In the genomic region with DNA sequence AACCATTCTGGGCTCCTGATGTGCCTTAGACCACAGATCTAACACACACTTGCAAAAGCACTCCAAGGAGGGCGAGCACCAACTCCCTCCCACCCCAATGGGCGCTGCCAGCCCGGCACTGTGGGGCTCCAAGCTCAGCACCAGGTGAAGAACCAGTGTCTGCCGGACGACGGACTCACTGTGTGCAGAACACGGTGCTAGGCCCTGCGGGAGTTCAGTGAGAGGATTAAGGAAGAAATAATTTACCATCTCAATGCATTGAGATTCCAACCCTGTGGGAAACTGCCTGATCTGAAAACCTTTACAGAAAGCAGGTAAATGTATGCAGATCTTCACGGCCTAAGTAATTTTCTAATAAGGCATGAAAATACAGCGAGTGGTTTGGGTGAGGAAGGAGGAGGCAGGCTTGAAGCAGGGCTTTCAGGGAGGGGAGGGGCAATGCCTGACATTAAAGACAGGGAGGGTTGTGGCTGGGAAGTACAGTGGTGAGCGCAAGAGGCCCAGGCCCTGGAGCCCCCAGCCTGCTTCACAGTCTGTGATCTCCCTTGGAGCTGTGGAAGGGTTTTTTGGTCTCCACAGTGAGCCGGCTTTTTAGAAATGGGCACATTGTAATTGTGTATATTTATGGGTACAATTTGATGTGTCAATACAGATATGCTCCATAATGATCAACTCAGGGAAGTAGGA, we compare ENCODE assay signal across 26 cellular contexts. TPM values are rescaled to one million over a fixed set of nuclear protein-coding genes. Genes with fewer than 3 reads are reported as not detected.
A peak's percentile ranks its signal among the peaks of the same experiment; 100 is the strongest.
DNase-seq lines count a peak whose midpoint lies in the region; ATAC-seq, FAIRE-seq and TF ChIP-seq lines count a peak whose summit lies in the region.
"Had no signal": no experiment of that assay in that cellular context is flagged by ENCODE, and none has a peak within 500 bp of the region (broad histone marks: within the 10 kb centered on the region; RNA-seq: fewer than 3 reads in every experiment).

No MANE protein-coding gene starts in this region.

- H3K4me1 ChIP-seq in heart right ventricle (peaks cover 0 to 18% (median 6%) of the 10 kb centered on the region in 9 donors), H1 (replicated peaks in 1 of 4; ENCODE audit: control insufficient read depth in 3 of 4, insufficient read depth in 4 of 4, low read length in 3 of 4) (peaks cover 9 to 25% (median 19%) of the 10 kb centered on the region in 4 experiments)

- no peaks in the 10 kb centered on the region for H3K79me2 ChIP-seq in H1 (ENCODE audit: control insufficient read depth in 1 of 2, insufficient read depth in 2 of 2, low read length in 2 of 2)

- H4K8ac ChIP-seq in H1 (ENCODE audit: extremely low read depth, insufficient read depth, low read length): no peak overlapping the region

- H2BK15ac ChIP-seq in H1 (ENCODE audit: low read length): no peak overlapping the region

- H2BK5ac ChIP-seq in H1 (ENCODE audit: low read depth, low read length): no peak overlapping the region

- no peak overlapping the region for H4K5ac ChIP-seq in H1 (ENCODE audit: insufficient read length, low read depth, low read length)

- H3K23ac ChIP-seq in H1 (ENCODE audit: insufficient read length): no peak overlapping the region

- no peak for TF ChIP-seq RAD21 in H1 (IDR thresholded peaks at IDR 0.05 in 1 of 2, conservative IDR thresholded peaks at IDR 0.05 in 1 of 2; ENCODE audit: low read depth in 2 of 2, low read length in 2 of 2)

- H4K91ac ChIP-seq in H1 (replicated peaks; ENCODE audit: insufficient read length, low read length): no peak overlapping the region

- no peak overlapping the region for H3K9ac ChIP-seq in H1 (replicated peaks in 1 of 4; ENCODE audit: extremely low read depth in 1 of 4, low read depth in 3 of 4, low read length in 3 of 4)

- no peaks in the 10 kb centered on the region for H3K23me2 ChIP-seq in H1 (ENCODE audit: low read depth, low read length)

- 0 out of 2 replicates have a peak overlapping the region, but pooled peaks have one; percentile 61 for H2BK12ac ChIP-seq in H1 (ENCODE audit: low read depth, low read length)

- no peak overlapping the region for H3K56ac ChIP-seq in H1 (replicated peaks; ENCODE audit: insufficient read length, low read depth, low read length)

- H2BK120ac ChIP-seq in H1 (replicated peaks; ENCODE audit: low read depth, low read length): no peak overlapping the region

- POLR2A ChIA-PET in H1 (lab: Charles Lee; ENCODE audit: partially characterized antibody): no interaction called here

- H3K79me1 ChIP-seq in H1 (ENCODE audit: low read depth, low read length): no peaks in the 10 kb centered on the region

- H3K27ac ChIP-seq in heart right ventricle (no peak overlapping the region), H1 (ENCODE audit: low read depth, low read length) (no peak overlapping the region)
- H3K27ac ChIP-seq: C4-2B had no signal

- CTCF ChIA-PET in H1 (lab: Charles Lee; ENCODE audit: partially characterized antibody): interaction anchor here (0.8 to 2.5 kb wide), 3 partner anchors 17 to 75 kb away, joined by 3 to 9 read pairs (median 3); no protein-coding TSS in a partner anchor

- no peak overlapping the region for H2AK5ac ChIP-seq in H1 (ENCODE audit: low read depth, low read length)

- peak overlapping the region; percentile 16 to 19; a peak in 1 of 4 replicates for H3K4me2 ChIP-seq in H1 (ENCODE audit: insufficient read depth in 1 of 2, low read depth in 2 of 2, low read length in 2 of 2)

- TF ChIP-seq EP300 in H1 (IDR thresholded peaks at IDR 0.05; ENCODE audit: borderline replicate concordance in 1 of 2, low read depth in 2 of 2, low read length in 2 of 2): no peak

- peak overlapping the region; percentile 41; the same call in 1 of the 2 replicates for H2BK20ac ChIP-seq in H1 (ENCODE audit: low read length)

- no peak for ATAC-seq in heart right ventricle
- no peak for ATAC-seq in GM21576 (IDR thresholded peaks at IDR 0.05; ENCODE audit: unreplicated experiment)
- ATAC-seq: Panc1, SK-N-SH treated with all-trans-retinoic acid at 6 μM for 48 hours had no signal

- H3K14ac ChIP-seq in H1 (ENCODE audit: insufficient read length): no peak overlapping the region

- H3K4ac ChIP-seq in H1 (replicated peaks; ENCODE audit: insufficient read length, low read depth, low read length): no peak overlapping the region

- intact Hi-C loops in cardiac septum (cut with DNase I): no loop called here
- intact Hi-C loops in heart right ventricle (cut with DNase I): no loop called here
- intact Hi-C loops in posterior vena cava (cut with DNase I): no loop called here

- H4K20me1 ChIP-seq in H1 (replicated peaks in 1 of 2; ENCODE audit: control insufficient read depth in 1 of 2, insufficient read depth in 2 of 2, low read length in 2 of 2): no peaks in the 10 kb centered on the region

- WGBS in heart right ventricle, 2 donors: 93 to 94% methylated on average over 12 of the region's 12 CpGs
- 36% methylated on average over 12 of the region's 12 CpGs; no CpG with 5 or more reads in 1 of the 2 experiments for WGBS in H1 (ENCODE audit: extremely low coverage in 1 of 2, insufficient coverage in 1 of 2, insufficient read length in 1 of 2, insufficient replicate concordance in 2 of 2, low coverage in 1 of 2, low lambda C conversion rate in 2 of 2, missing lambda C conversion rate in 1 of 2), 2 experiments

- H2AFZ ChIP-seq in H1 (ENCODE audit: low read length): no peak overlapping the region

- no peak for TF ChIP-seq CTCF in heart right ventricle (IDR thresholded peaks at IDR 0.05)
- no peak for TF ChIP-seq CTCF in H1 (IDR thresholded peaks at IDR 0.05; ENCODE audit: control extremely low read depth in 1 of 3, insufficient read depth in 1 of 3, low read depth in 1 of 3, low read length in 3 of 3)

- H3K36me3 ChIP-seq in heart right ventricle: no peaks in the 10 kb centered on the region
- H3K36me3 ChIP-seq in H1 (ENCODE audit: control insufficient read depth in 2 of 4, insufficient read depth in 4 of 4, low read length in 3 of 4): no peaks in the 10 kb centered on the region

- peak; percentile 91 for FAIRE-seq in H1 (lab: Jason Lieb, UNC)
- FAIRE-seq: H54 had no signal

- no peak for TF ChIP-seq POLR2A in H1 (IDR thresholded peaks at IDR 0.05; ENCODE audit: control extremely low read depth in 1 of 2, low read depth in 2 of 2, low read length in 2 of 2)

- peaks cover 0 to 4% (median 0%) of the 10 kb centered on the region in 11 donors for H3K9me3 ChIP-seq in heart right ventricle
- H3K9me3 ChIP-seq in H1 (ENCODE audit: insufficient read depth in 2 of 2, low read depth in 1 of 2, low read length in 1 of 2): no peaks in the 10 kb centered on the region

- H3K27me3 ChIP-seq in heart right ventricle: no peaks in the 10 kb centered on the region
- H3K27me3 ChIP-seq in H1 (replicated peaks in 1 of 4; ENCODE audit: control insufficient read depth in 3 of 4, extremely low read depth in 1 of 4, insufficient read depth in 3 of 4, low read length in 3 of 4): peaks cover 0 to 6% (median 4%) of the 10 kb centered on the region in 4 experiments; a peak in 3 of 7 replicates

- DNase-seq in cardiac septum (ENCODE audit: low spot score): peak; percentile 15
- no peak for DNase-seq in heart right ventricle
- no peak for DNase-seq in H1 (ENCODE audit: low read depth in 1 of 2, low spot score in 2 of 2)
- peak; percentile 31 for DNase-seq in posterior vena cava (ENCODE audit: low spot score)
- no peak for DNase-seq in DMS 273 treated with DMSO at 0.1 percent for 48 hours (lab: John Stamatoyannopoulos, UW)
- no peak for DNase-seq in cerebellar nuclear complex (lab: John Stamatoyannopoulos, UW)
- no peak for DNase-seq in NCI-H2081 (lab: John Stamatoyannopoulos, UW)
- DNase-seq: AML-193, DMS53, GF-D8, HFFc6, KBM-7, MM.1S, NCI-H1092, NCI-H1436, NCI-H187 treated with DMSO at 0.1 percent for 48 hours, NCI-H510A treated with DMSO at 0.1 percent for 48 hours, NCI-H748 treated with DMSO at 0.1 percent for 48 hours had no signal

- no peak overlapping the region for H3K4me3 ChIP-seq in heart right ventricle
- no peak overlapping the region for H3K4me3 ChIP-seq in H1 (ENCODE audit: extremely low read depth in 1 of 4, insufficient read depth in 2 of 4, low read depth in 3 of 4, low read length in 4 of 4)

- 0 out of 2 replicates have a peak overlapping the region, but pooled peaks have one; percentile 36 for H3K18ac ChIP-seq in H1 (ENCODE audit: extremely low read depth, low read length)

TF ChIP-seq in H1, 55 proteins besides CTCF, POLR2A, EP300 and RAD21 (continues in another document):
- TF ChIP-seq JUND (IDR thresholded peaks at IDR 0.05; ENCODE audit: low read length) (no peak), TCF12 (IDR thresholded peaks at IDR 0.05; ENCODE audit: low read depth, low read length) (0 out of 2 replicates have a peak, but pooled peaks have one; percentile 14)

RNA-seq across cellular contexts. Expression of gene CHRNB4, which starts 35.6 kb away (rescaled TPM):
- total RNA-seq in cardiac septum (not detected), heart right ventricle (under 1 TPM in 2 of 10 donors, not detected in 8; 0.11 to 0.13 TPM), posterior vena cava (not detected)
- polyA plus RNA-seq in heart right ventricle (under 1 TPM in 1 of 2 donors, not detected in 1; 0.01 TPM), H1 (2011; rRNA removed) (4.1 and 4.5 TPM in 2 replicates)
- 2.4 and 2.6 TPM in 2 replicates for total RNA-seq in H1 (2021; fragmentation: NEBNext Ultra II Directional; extraction: Animal tissue kit (Norgen Biotek cat#: 25700))
- 2.2 TPM for polyA plus RNA-seq in H1 (2011; cell fraction: cytosol; rRNA removed)
- 2.7 TPM for polyA plus RNA-seq in H1 (2011; cell fraction: nucleus; rRNA removed)
- polyA plus RNA-seq in H1 (2012, experiment 1 of 2): 2.0 to 3.4 TPM (median 3.1 TPM) in 4 replicates
- 3.1 TPM for polyA plus RNA-seq in H1 (2012, experiment 2 of 2)
- polyA plus RNA-seq in H1 (2013, experiment 1 of 2): 3.2 TPM
- 3.4 TPM for polyA plus RNA-seq in H1 (2013, experiment 2 of 2)
- 5.1 and 6.1 TPM in 2 replicates for polyA minus RNA-seq in H1 (2011; rRNA and poly(A)+ RNA removed)
- polyA minus RNA-seq in H1 (2011; cell fraction: cytosol; rRNA and poly(A)+ RNA removed): 2.1 TPM
- polyA minus RNA-seq in H1 (2011; cell fraction: nucleus; rRNA and poly(A)+ RNA removed): 1.5 TPM
- total RNA-seq: A172, HFFc6, HT1080 had no signal
- polyA plus RNA-seq: AG04450 had no signal

RNA-seq across cellular contexts. Expression of gene CHRNA3, which starts 55.8 kb away (rescaled TPM):
- total RNA-seq in cardiac septum (0.65 TPM), heart right ventricle (1 to 10 TPM in 3 of 10 donors, under 1 TPM in 4, not detected in 3; 0.08 to 9.2 (median 0.64) TPM), posterior vena cava (not detected)
- polyA plus RNA-seq in heart right ventricle (under 1 TPM in 1 of 2 donors, not detected in 1; 0.04 TPM), H1 (2011; rRNA removed) (4.4 and 4.7 TPM in 2 replicates)
- total RNA-seq in H1 (2021; fragmentation: NEBNext Ultra II Directional; extraction: Animal tissue kit (Norgen Biotek cat#: 25700)): 2.1 TPM in 2 replicates
- polyA plus RNA-seq in H1 (2011; cell fraction: cytosol; rRNA removed): 2.9 TPM
- 7.5 TPM for polyA plus RNA-seq in H1 (2011; cell fraction: nucleus; rRNA removed)
- 3.1 to 4.5 TPM (median 4.0 TPM) in 4 replicates for polyA plus RNA-seq in H1 (2012, experiment 1 of 2)
- 1.4 TPM for polyA plus RNA-seq in H1 (2012, experiment 2 of 2)
- 4.5 TPM for polyA plus RNA-seq in H1 (2013, experiment 1 of 2)
- polyA plus RNA-seq in H1 (2013, experiment 2 of 2): 5.5 TPM
- 5.1 and 6.5 TPM in 2 replicates for polyA minus RNA-seq in H1 (2011; rRNA and poly(A)+ RNA removed)
- polyA minus RNA-seq in H1 (2011; cell fraction: cytosol; rRNA and poly(A)+ RNA removed): 3.2 TPM
- 4.7 TPM for polyA minus RNA-seq in H1 (2011; cell fraction: nucleus; rRNA and poly(A)+ RNA removed)
- total RNA-seq: HFFc6, HT1080 had no signal
- polyA plus RNA-seq: AG04450 had no signal

Comparison
In these comparisons a context has a peak if more than half of its experiments do, and no peak if none do; other contexts are left out.
1. DNase-seq: peak in cardiac septum (single experiment) and posterior vena cava (single experiment); none in heart right ventricle (0 of 2), H1 (0 of 2), DMS 273 treated with DMSO at 0.1 percent for 48 hours (single experiment), cerebellar nuclear complex (0 of 2) and NCI-H2081 (0 of 2).